ENCODE assay signal across 8 cellular contexts in genomic region chr15:32345978-32346595, GRCh38. TPM values are rescaled to one million over a fixed set of nuclear protein-coding genes. Genes with fewer than 3 reads are reported as not detected.
"Had no signal": no experiment of that assay in that cellular context is flagged by ENCODE, and none has a peak within 500 bp of the region (broad histone marks: within the 10 kb centered on the region; RNA-seq: fewer than 3 reads in every experiment).

No MANE protein-coding gene starts in this region.

RNA-seq across cellular contexts. Expression of gene GOLGA8K, which starts 57.0 kb away (rescaled TPM):
- total RNA-seq: activated CD4-positive, alpha-beta memory T cell treated with anti-CD3 and anti-CD28 coated beads for 36 hours; activated naive CD4-positive, alpha-beta T cell treated with anti-CD3 and anti-CD28 coated beads for 36 hours; esophagus mucosa; left colon; right atrium auricular region; SJSA1 had no signal
- polyA plus RNA-seq: keratinocyte, liver had no signal
